Comparison of ENCODE assay signal across 13 cellular contexts in genomic region chr3:56724580-56725142, GRCh38. TPM values are rescaled to one million over a fixed set of nuclear protein-coding genes. Genes with fewer than 3 reads are reported as not detected.
DNase-seq lines count a peak whose midpoint lies in the region; ATAC-seq, FAIRE-seq and TF ChIP-seq lines count a peak whose summit lies in the region.
"Had no signal": no experiment of that assay in that cellular context is flagged by ENCODE, and none has a peak within 500 bp of the region (broad histone marks: within the 10 kb centered on the region; RNA-seq: fewer than 3 reads in every experiment).

No MANE protein-coding gene starts in this region.

- no peaks in the 10 kb centered on the region for H3K23me2 ChIP-seq in H1 (ENCODE audit: low read depth, low read length)

- H4K20me1 ChIP-seq in MM.1S (ENCODE audit: insufficient read depth, low read length) = no peaks in the 10 kb centered on the region
- H4K20me1 ChIP-seq in H1 (replicated peaks in 1 of 2; ENCODE audit: control insufficient read depth in 1 of 2, insufficient read depth in 2 of 2, low read length in 2 of 2) = no peaks in the 10 kb centered on the region

- H2BK20ac ChIP-seq in H1 (ENCODE audit: low read length) = no peak overlapping the region

- peaks cover 71% of the 10 kb centered on the region for H3K4me1 Mint-ChIP-seq in activated T-cell treated with anti-CD3 and anti-CD28 coated beads, Interleukin-2, amount 50 U/mL, for 72 hours (ENCODE audit: low read depth)

- no peaks in the 10 kb centered on the region for H3K9me2 ChIP-seq in MM.1S (replicated peaks; ENCODE audit: insufficient read depth, low read length)

- H3K9me3 Mint-ChIP-seq in activated T-cell treated with anti-CD3 and anti-CD28 coated beads, Interleukin-2, amount 50 U/mL, for 72 hours = no peaks in the 10 kb centered on the region

- H4K8ac ChIP-seq in H1 (ENCODE audit: extremely low read depth, insufficient read depth, low read length) = no peak overlapping the region

- peak; percentile 32 for FAIRE-seq in H1 (lab: Jason Lieb, UNC)
- FAIRE-seq: pancreas, urothelium cell line had no signal

- H3K9me3 ChIP-seq in MM.1S (replicated peaks; ENCODE audit: insufficient read depth, low read length) = no peaks in the 10 kb centered on the region
- H3K9me3 ChIP-seq in H1 (ENCODE audit: insufficient read depth in 2 of 2, low read depth in 1 of 2, low read length in 1 of 2) = no peaks in the 10 kb centered on the region
- no peaks in the 10 kb centered on the region for H3K9me3 ChIP-seq in thyroid gland
- H3K9me3 ChIP-seq in gastroesophageal sphincter = no peaks in the 10 kb centered on the region
- H3K9me3 ChIP-seq: pancreas had no signal

- H2AFZ ChIP-seq in MM.1S (ENCODE audit: low read length) = peak overlapping the region; percentile 56
- H2AFZ ChIP-seq in H1 (ENCODE audit: low read length) = no peak overlapping the region

- intact Hi-C loops in thyroid gland (cut with DNase I) = no loop called here

- H3K4me3 Mint-ChIP-seq in activated T-cell treated with anti-CD3 and anti-CD28 coated beads, Interleukin-2, amount 50 U/mL, for 72 hours = peak overlapping the region; percentile 84 to 85

- CTCF ChIA-PET in H1 (lab: Charles Lee; ENCODE audit: partially characterized antibody) = interaction anchor here (0.7 to 1.8 kb wide), 6 partner anchors 22 to 697 kb away, joined by 3 to 6 read pairs (median 4); no protein-coding TSS in a partner anchor

- ATAC-seq in activated T-cell treated with anti-CD3 and anti-CD28 coated beads, Interleukin-2, amount 50 U/mL, for 72 hours (replicated peaks in 1 of 2) = peak; percentile 50 to 65
- ATAC-seq in gastroesophageal sphincter = no peak

- H3K56ac ChIP-seq in H1 (replicated peaks; ENCODE audit: insufficient read length, low read depth, low read length) = no peak overlapping the region

- no peak overlapping the region for H3K14ac ChIP-seq in H1 (ENCODE audit: insufficient read length)

- TF ChIP-seq CTCF in MM.1S (IDR thresholded peaks at IDR 0.05; ENCODE audit: low read length) (no peak), H1 (IDR thresholded peaks at IDR 0.05; ENCODE audit: control extremely low read depth in 1 of 3, insufficient read depth in 1 of 3, low read depth in 1 of 3, low read length in 3 of 3) (no peak), thyroid gland (IDR thresholded peaks at IDR 0.05) (peak in 1 of 6 experiments; percentile 3), gastroesophageal sphincter (IDR thresholded peaks at IDR 0.05) (no peak)

- H3K79me1 ChIP-seq in H1 (ENCODE audit: low read depth, low read length) = no peaks in the 10 kb centered on the region

- no peaks in the 10 kb centered on the region for H3K36me3 ChIP-seq in MM.1S (replicated peaks; ENCODE audit: insufficient read depth, low read length)
- H3K36me3 ChIP-seq in H1 (ENCODE audit: control insufficient read depth in 2 of 4, insufficient read depth in 4 of 4, low read length in 3 of 4) = no peaks in the 10 kb centered on the region
- no peaks in the 10 kb centered on the region for H3K36me3 ChIP-seq in thyroid gland
- H3K36me3 ChIP-seq in gastroesophageal sphincter = peaks cover 0 to 63% of the 10 kb centered on the region in 2 donors

- H2BK5ac ChIP-seq in H1 (ENCODE audit: low read depth, low read length) = no peak overlapping the region

- TF ChIP-seq POLR2A in H1 (IDR thresholded peaks at IDR 0.05; ENCODE audit: control extremely low read depth in 1 of 2, low read depth in 2 of 2, low read length in 2 of 2) (no peak), thyroid gland (IDR thresholded peaks at IDR 0.05) (no peak), gastroesophageal sphincter (IDR thresholded peaks at IDR 0.05) (no peak)

- H3K27me3 Mint-ChIP-seq in activated T-cell treated with anti-CD3 and anti-CD28 coated beads, Interleukin-2, amount 50 U/mL, for 72 hours (ENCODE audit: low read depth) = no peaks in the 10 kb centered on the region

- H2BK12ac ChIP-seq in H1 (ENCODE audit: low read depth, low read length) = no peak overlapping the region

- no peak for TF ChIP-seq RAD21 in H1 (IDR thresholded peaks at IDR 0.05 in 1 of 2, conservative IDR thresholded peaks at IDR 0.05 in 1 of 2; ENCODE audit: low read depth in 2 of 2, low read length in 2 of 2)

- no peak overlapping the region for H3K23ac ChIP-seq in H1 (ENCODE audit: insufficient read length)

- H3K4ac ChIP-seq in H1 (replicated peaks; ENCODE audit: insufficient read length, low read depth, low read length) = no peak overlapping the region

- peak overlapping the region; percentile 62 for H3K27ac ChIP-seq in MM.1S (ENCODE audit: low read length)
- no peak overlapping the region for H3K27ac ChIP-seq in H1 (ENCODE audit: low read depth, low read length)
- H3K27ac ChIP-seq in thyroid gland = peak overlapping the region; percentile 64 to 78 (median 76)
- H3K27ac ChIP-seq in gastroesophageal sphincter = no peak overlapping the region
- H3K27ac ChIP-seq: pancreas had no signal

- peak overlapping the region; percentile 80 for H3K27ac Mint-ChIP-seq in activated T-cell treated with anti-CD3 and anti-CD28 coated beads, Interleukin-2, amount 50 U/mL, for 72 hours

- TF ChIP-seq EP300 in H1 (IDR thresholded peaks at IDR 0.05; ENCODE audit: borderline replicate concordance in 1 of 2, low read depth in 2 of 2, low read length in 2 of 2) (no peak), gastroesophageal sphincter (IDR thresholded peaks at IDR 0.05) (no peak)

- H3K4me2 ChIP-seq in MM.1S (ENCODE audit: low read depth, low read length) (peak overlapping the region; percentile 81), H1 (ENCODE audit: insufficient read depth in 1 of 2, low read depth in 2 of 2, low read length in 2 of 2) (no peak overlapping the region)

- no peak overlapping the region for H2AK5ac ChIP-seq in H1 (ENCODE audit: low read depth, low read length)

- no peak overlapping the region for H2BK15ac ChIP-seq in H1 (ENCODE audit: low read length)

- peaks cover 17% of the 10 kb centered on the region for H3K4me1 ChIP-seq in MM.1S (ENCODE audit: low read length)
- no peaks in the 10 kb centered on the region for H3K4me1 ChIP-seq in H1 (replicated peaks in 1 of 4; ENCODE audit: control insufficient read depth in 3 of 4, insufficient read depth in 4 of 4, low read length in 3 of 4)
- peaks cover 26 to 27% of the 10 kb centered on the region in 2 donors for H3K4me1 ChIP-seq in thyroid gland
- no peaks in the 10 kb centered on the region for H3K4me1 ChIP-seq in gastroesophageal sphincter
- H3K4me1 ChIP-seq: pancreas had no signal

- H3K36me3 Mint-ChIP-seq in activated T-cell treated with anti-CD3 and anti-CD28 coated beads, Interleukin-2, amount 50 U/mL, for 72 hours (ENCODE audit: insufficient read depth in 2 of 2) = peaks cover 8 to 48% of the 10 kb centered on the region in 2 donors

- H3F3A ChIP-seq in MM.1S (ENCODE audit: insufficient read depth, low read length) = peaks cover 12% of the 10 kb centered on the region

- DNase-seq in activated T-cell treated with anti-CD3 and anti-CD28 coated beads, Interleukin-2, amount 50 U/mL, for 72 hours = no peak
- DNase-seq in activated T-cell treated with anti-CD3 and anti-CD28 coated beads, Interleukin-2, amount 50 U/mL, for 1 hour = no peak
- peak; percentile 9 for DNase-seq in MM.1S
- no peak for DNase-seq in H1 (ENCODE audit: low read depth in 1 of 2, low spot score in 2 of 2)
- DNase-seq in thyroid gland = no peak
- no peak for DNase-seq in SKM-1 (lab: John Stamatoyannopoulos, UW; ENCODE audit: unreplicated experiment)
- DNase-seq in GM19240 (ENCODE audit: insufficient read length, low spot score) = no peak
- DNase-seq: hippocampal formation, NCI-H1105 treated with DMSO at 0.1 percent for 48 hours, NCI-H524, pancreas had no signal

- H3K79me2 ChIP-seq in MM.1S (ENCODE audit: low read length) (no peaks in the 10 kb centered on the region), H1 (ENCODE audit: control insufficient read depth in 1 of 2, insufficient read depth in 2 of 2, low read length in 2 of 2) (no peaks in the 10 kb centered on the region)

- no peak overlapping the region for H2BK120ac ChIP-seq in H1 (replicated peaks; ENCODE audit: low read depth, low read length)

- H4K91ac ChIP-seq in H1 (replicated peaks; ENCODE audit: insufficient read length, low read length) = no peak overlapping the region

- H4K5ac ChIP-seq in H1 (ENCODE audit: insufficient read length, low read depth, low read length) = no peak overlapping the region

- no peak overlapping the region for H3K18ac ChIP-seq in H1 (ENCODE audit: extremely low read depth, low read length)

- H3K4me3 ChIP-seq in MM.1S (ENCODE audit: low read length) (peak overlapping the region; percentile 33; the same call in 1 of the 2 replicates), H1 (ENCODE audit: extremely low read depth in 1 of 4, insufficient read depth in 2 of 4, low read depth in 3 of 4, low read length in 4 of 4) (no peak overlapping the region), thyroid gland (replicated peaks in 1 of 3) (no peak overlapping the region), gastroesophageal sphincter (no peak overlapping the region)
- H3K4me3 ChIP-seq: pancreas had no signal

- 97% methylated on average over 3 of the region's 3 CpGs; no CpG with 5 or more reads in 1 of the 2 experiments for WGBS in H1 (ENCODE audit: extremely low coverage in 1 of 2, insufficient coverage in 1 of 2, insufficient read length in 1 of 2, insufficient replicate concordance in 2 of 2, low coverage in 1 of 2, low lambda C conversion rate in 2 of 2, missing lambda C conversion rate in 1 of 2), 2 experiments
- WGBS in thyroid gland, 2 donors = 63 to 65% methylated on average over 3 of the region's 3 CpGs
- 95% methylated on average over 2 of the region's 3 CpGs; no CpG with 5 or more reads in 1 of the 2 donors for WGBS in gastroesophageal sphincter (ENCODE audit: low coverage in 1 of 2), 2 donors

- POLR2A ChIA-PET in H1 (lab: Charles Lee; ENCODE audit: partially characterized antibody) = interaction anchor here (0.8 to 1.2 kb wide), 2 partner anchors 8 to 11 kb away, joined by 3 read pairs; no protein-coding TSS in a partner anchor

- H3K9ac ChIP-seq in MM.1S (ENCODE audit: low read length) = no peak overlapping the region
- no peak overlapping the region for H3K9ac ChIP-seq in H1 (replicated peaks in 1 of 4; ENCODE audit: extremely low read depth in 1 of 4, low read depth in 3 of 4, low read length in 3 of 4)

- H3K27me3 ChIP-seq in MM.1S (replicated peaks; ENCODE audit: insufficient read depth, low read length) (no peaks in the 10 kb centered on the region), H1 (replicated peaks in 1 of 4; ENCODE audit: control insufficient read depth in 3 of 4, extremely low read depth in 1 of 4, insufficient read depth in 3 of 4, low read length in 3 of 4) (no peaks in the 10 kb centered on the region), thyroid gland (no peaks in the 10 kb centered on the region), gastroesophageal sphincter (no peaks in the 10 kb centered on the region)
- H3K27me3 ChIP-seq: pancreas had no signal

RNA-seq across cellular contexts. Expression of gene TASOR, which starts 41.6 kb away (rescaled TPM):
- 10 to 100 TPM; 82.6 to 91.8 TPM for total RNA-seq in activated T-cell treated with anti-CD3 and anti-CD28 coated beads, Interleukin-2, amount 50 U/mL, for 72 hours
- 40.1 and 45.5 TPM in 2 replicates for total RNA-seq in H1 (2021; fragmentation: NEBNext Ultra II Directional; extraction: Animal tissue kit (Norgen Biotek cat#: 25700))
- 7.8 and 12.2 TPM in 2 replicates for polyA plus RNA-seq in H1 (2011; rRNA removed)
- polyA plus RNA-seq in H1 (2011; cell fraction: cytosol; rRNA removed) = 15.6 TPM
- 8.8 TPM for polyA plus RNA-seq in H1 (2011; cell fraction: nucleus; rRNA removed)
- 13.4 to 23.7 TPM (median 17.5 TPM) in 4 replicates for polyA plus RNA-seq in H1 (2012, experiment 1 of 2)
- polyA plus RNA-seq in H1 (2012, experiment 2 of 2) = 2.5 TPM
- polyA plus RNA-seq in H1 (2013, experiment 1 of 2) = 17.7 TPM
- polyA plus RNA-seq in H1 (2013, experiment 2 of 2) = 16.4 TPM
- polyA minus RNA-seq in H1 (2011; rRNA and poly(A)+ RNA removed) = 31.3 and 54.6 TPM in 2 replicates
- polyA minus RNA-seq in H1 (2011; cell fraction: cytosol; rRNA and poly(A)+ RNA removed) = 33.1 TPM
- polyA minus RNA-seq in H1 (2011; cell fraction: nucleus; rRNA and poly(A)+ RNA removed) = 49.3 TPM
- total RNA-seq in thyroid gland = 100 to 1,000 TPM in 3 of 4 donors, 10 to 100 TPM in 1; 93.7 to 129 (median 103) TPM
- 10 to 100 TPM; 65.2 to 87.4 (median 76.1) TPM for total RNA-seq in gastroesophageal sphincter

Comparison
In these comparisons a context has a peak if more than half of its experiments do, and no peak if none do; other contexts are left out.
1. H3K27ac ChIP-seq: peak in MM.1S (single experiment) and thyroid gland (3 of 3); none in H1 (single experiment) and gastroesophageal sphincter (0 of 4).